Comparison of ENCODE assay signal across 3 cellular contexts in genomic region chr3:84918592-84918991, GRCh38. TPM values are rescaled to one million over a fixed set of nuclear protein-coding genes. Genes with fewer than 3 reads are reported as not detected.
"Had no signal": no experiment of that assay in that cellular context is flagged by ENCODE, and none has a peak within 500 bp of the region (broad histone marks: within the 10 kb centered on the region; RNA-seq: fewer than 3 reads in every experiment).

No MANE protein-coding gene starts in this region.

RNA-seq across cellular contexts. Expression of gene CADM2, which starts 40.2 kb away (rescaled TPM):
- total RNA-seq: LHCN-M2, M059J, MCF 10A had no signal
